Comparison of ENCODE assay signal across 8 cellular contexts in genomic region chr19:13505761-13506549, GRCh38. TPM values are rescaled to one million over a fixed set of nuclear protein-coding genes. Genes with fewer than 3 reads are reported as not detected.
DNase-seq lines count a peak whose midpoint lies in the region; ATAC-seq, FAIRE-seq and TF ChIP-seq lines count a peak whose summit lies in the region.

Gene CACNA1A (minus strand): TSS chr19:13506479. CDS start chr19:13506224, 255 bp downstream.

- DNase-seq in GM03348 (ENCODE audit: low spot score) (peak; percentile 87), hepatocyte (ENCODE audit: low spot score) (peak; percentile 40), NCI-H774 (lab: John Stamatoyannopoulos, UW) (no peak), small intestine (no peak), NCI-H510A (lab: John Stamatoyannopoulos, UW) (no peak)
- no peak for DNase-seq in activated T-cell treated with anti-CD3 and anti-CD28 coated beads, Interleukin-2, amount 50 U/mL, for 4 hours
- DNase-seq in stimulated activated CD4-positive, alpha-beta T cell treated with anti-CD3 and anti-CD28 coated beads, Interleukin-4, amount 100 ng/mL, for 1 hour, result peak; percentile 17

- 4% methylated on average over 43 of the region's 76 CpGs for WGBS in hepatocyte (ENCODE audit: low lambda C conversion rate, missing lambda C conversion rate)
- WGBS in small intestine, 3 donors, result 3 to 6% (median 3%) methylated on average over 61 to 73 of the region's 76 CpGs

- peak within 1 kb of the TSS; percentile 90 for H3K4me2 ChIP-seq in hepatocyte

- H3K4me1 ChIP-seq in hepatocyte (ENCODE audit: insufficient read depth) (peaks cover 2% of the 10 kb centered on the region), small intestine (ENCODE audit: control insufficient read depth in 2 of 2, insufficient read depth in 1 of 2, low read depth in 1 of 2, low read length in 1 of 2) (no peaks in the 10 kb centered on the region)

- no peaks in the 10 kb centered on the region for H3K79me2 ChIP-seq in hepatocyte

- no peak for TF ChIP-seq CTCF in hepatocyte (IDR thresholded peaks at IDR 0.05; ENCODE audit: poor library complexity)

- H3K4me3 ChIP-seq in hepatocyte, result peak within 1 kb of the TSS; percentile 36
- H3K4me3 ChIP-seq in small intestine (ENCODE audit: low read depth in 1 of 2, low read length in 2 of 2), result peak within 1 kb of the TSS in 1 of 2 donors; percentile 18

- H3K27me3 ChIP-seq in hepatocyte (peaks cover 67% of the 10 kb centered on the region), small intestine (ENCODE audit: control insufficient read depth in 2 of 2, insufficient read depth in 2 of 2, low read length in 2 of 2) (peaks cover 6 to 18% of the 10 kb centered on the region in 2 donors)

- peak within 1 kb of the TSS; percentile 47 for H3K4me3 Mint-ChIP-seq in activated T-cell treated with anti-CD3 and anti-CD28 coated beads, Interleukin-2, amount 50 U/mL, for 4 hours

- no peaks in the 10 kb centered on the region for H3K9me3 ChIP-seq in hepatocyte (ENCODE audit: low read depth)
- H3K9me3 ChIP-seq in small intestine (ENCODE audit: control insufficient read depth, low read depth), result no peaks in the 10 kb centered on the region

- peak; percentile 75 to 78 for ATAC-seq in activated T-cell treated with anti-CD3 and anti-CD28 coated beads, Interleukin-2, amount 50 U/mL, for 4 hours
- ATAC-seq in GM18505 (IDR thresholded peaks at IDR 0.05; ENCODE audit: unreplicated experiment), result no peak

- H3K36me3 ChIP-seq in hepatocyte (replicated peaks; ENCODE audit: insufficient read depth, low read depth), result no peaks in the 10 kb centered on the region
- no peaks in the 10 kb centered on the region for H3K36me3 ChIP-seq in small intestine (ENCODE audit: control insufficient read depth in 2 of 2, insufficient read depth in 2 of 2, low read length in 2 of 2)

- H3K9me2 ChIP-seq in hepatocyte (replicated peaks; ENCODE audit: insufficient read depth), result no peaks in the 10 kb centered on the region

- no peak for FAIRE-seq in small intestine (lab: Jason Lieb, UNC)

- no peaks in the 10 kb centered on the region for H3K36me3 Mint-ChIP-seq in activated T-cell treated with anti-CD3 and anti-CD28 coated beads, Interleukin-2, amount 50 U/mL, for 4 hours (ENCODE audit: insufficient read depth)

- H4K20me1 ChIP-seq in hepatocyte (ENCODE audit: insufficient read depth, poor library complexity, severe bottlenecking), result no peaks in the 10 kb centered on the region

- H2AFZ ChIP-seq in hepatocyte, result no peak within 1 kb of the TSS

- no peak for TF ChIP-seq POLR2A in GM18505 (IDR thresholded peaks at IDR 0.05; ENCODE audit: borderline replicate concordance, extremely low read depth, insufficient read depth, insufficient read length)

- peaks cover 69% of the 10 kb centered on the region for H3K27me3 Mint-ChIP-seq in activated T-cell treated with anti-CD3 and anti-CD28 coated beads, Interleukin-2, amount 50 U/mL, for 4 hours (ENCODE audit: low read depth)

- H3K27ac ChIP-seq in hepatocyte (no peak within 1 kb of the TSS), small intestine (ENCODE audit: low read depth in 1 of 2, low read length in 1 of 2) (no peak within 1 kb of the TSS)

- H3K4me1 Mint-ChIP-seq in activated T-cell treated with anti-CD3 and anti-CD28 coated beads, Interleukin-2, amount 50 U/mL, for 4 hours (ENCODE audit: low read depth), result no peaks in the 10 kb centered on the region

- no peaks in the 10 kb centered on the region for H3K9me3 Mint-ChIP-seq in activated T-cell treated with anti-CD3 and anti-CD28 coated beads, Interleukin-2, amount 50 U/mL, for 4 hours

RNA-seq across cellular contexts. Expression of gene CACNA1A, which starts in this region (rescaled TPM):
- total RNA-seq in activated T-cell treated with anti-CD3 and anti-CD28 coated beads, Interleukin-2, amount 50 U/mL, for 4 hours, result under 1 TPM; 0.16 to 0.43 (median 0.20) TPM
- 2.0 and 3.9 TPM in 2 replicates for total RNA-seq in hepatocyte
- 0.84 and 2.0 TPM in 2 replicates for polyA plus RNA-seq in hepatocyte
- 1 to 10 TPM in 2 of 3 donors, under 1 TPM in 1; 0.27 to 2.8 (median 1.3) TPM for polyA plus RNA-seq in small intestine

Comparison
In these comparisons a context has a peak if more than half of its experiments do, and no peak if none do; other contexts are left out.
1. Peak in ATAC-seq in activated T-cell treated with anti-CD3 and anti-CD28 coated beads, Interleukin-2, amount 50 U/mL, for 4 hours; RNA of the gene not detected or under 1 TPM.
2. DNase-seq: peak in GM03348 (single experiment), hepatocyte (single experiment) and stimulated activated CD4-positive, alpha-beta T cell treated with anti-CD3 and anti-CD28 coated beads, Interleukin-4, amount 100 ng/mL, for 1 hour (single experiment); none in activated T-cell treated with anti-CD3 and anti-CD28 coated beads, Interleukin-2, amount 50 U/mL, for 4 hours (single experiment), NCI-H774 (single experiment), small intestine (single experiment) and NCI-H510A (single experiment).